8 cellular contexts compared by ENCODE assay signal in genomic region chr10:11035318-11035920, GRCh38. TPM values are rescaled to one million over a fixed set of nuclear protein-coding genes. Genes with fewer than 3 reads are reported as not detected.
DNase-seq lines count a peak whose midpoint lies in the region; ATAC-seq and TF ChIP-seq lines count a peak whose summit lies in the region.

No MANE protein-coding gene starts in this region.

- CTCF ChIA-PET in CD4-positive, alpha-beta memory T cell (lab: Charles Lee; ENCODE audit: partially characterized antibody), result interaction anchor here (0.8 to 2.2 kb wide), 7 partner anchors 9 to 235 kb away, joined by 3 to 6 read pairs (median 3); no protein-coding TSS in a partner anchor
- CTCF ChIA-PET in Caco-2 (lab: Charles Lee), result interaction anchor here (1.1 kb wide), 1 partner anchor 1693 kb away, joined by 6 read pairs; no protein-coding TSS in a partner anchor

- peak; percentile 33 for DNase-seq in NCI-H345 (lab: John Stamatoyannopoulos, UW)
- DNase-seq in NCI-H345 treated with DMSO at 0.1 percent for 48 hours (lab: John Stamatoyannopoulos, UW; ENCODE audit: unreplicated experiment), result no peak
- no peak for DNase-seq in effector memory CD8-positive, alpha-beta T cell
- DNase-seq in islet precursor cell, result peak; percentile 86
- no peak for DNase-seq in CD4-positive, alpha-beta memory T cell
- no peak for DNase-seq in Caco-2

- H3K4me3 Mint-ChIP-seq in effector memory CD8-positive, alpha-beta T cell, result no peak overlapping the region
- H3K4me3 Mint-ChIP-seq in CD4-positive, alpha-beta memory T cell, result no peak overlapping the region
- no peak overlapping the region for H3K4me3 Mint-ChIP-seq in Caco-2 (ENCODE audit: unreplicated experiment)

- no peaks in the 10 kb centered on the region for H3K27me3 ChIP-seq in CD4-positive, alpha-beta memory T cell (ENCODE audit: insufficient read depth, low read length)
- no peaks in the 10 kb centered on the region; the same call in 1 of the 2 replicates for H3K27me3 ChIP-seq in Caco-2 (replicated peaks; ENCODE audit: control insufficient read depth, insufficient read depth, low read length)

- POLR2A ChIA-PET in CD4-positive, alpha-beta memory T cell (lab: Charles Lee; ENCODE audit: partially characterized antibody), result interaction anchor here (0.6 kb wide), 1 partner anchor 35 kb away, joined by 3 read pairs; no protein-coding TSS in a partner anchor
- POLR2A ChIA-PET in Caco-2 (lab: Charles Lee), result no interaction called here

- no peak overlapping the region for H3K4me3 ChIP-seq in CD4-positive, alpha-beta memory T cell (ENCODE audit: low read length in 2 of 2)
- H3K4me3 ChIP-seq in Caco-2 (ENCODE audit: low read depth, low read length), result no peak overlapping the region

- H3K36me3 ChIP-seq in CD4-positive, alpha-beta memory T cell (ENCODE audit: insufficient read depth, low read length), result no peaks in the 10 kb centered on the region
- no peaks in the 10 kb centered on the region for H3K36me3 ChIP-seq in Caco-2 (ENCODE audit: control insufficient read depth, insufficient read depth, low read length)

- intact Hi-C loops in CD4-positive, alpha-beta memory T cell (cut with micrococcal nuclease), result no loop called here
- intact Hi-C loops in Caco-2 (cut with micrococcal nuclease; ENCODE audit: unreplicated experiment), result loop anchor here (5.0 to 10.0 kb wide), 3 partner anchors 171 to 437 kb away; no protein-coding TSS in a partner anchor

- H3K27ac Mint-ChIP-seq in effector memory CD8-positive, alpha-beta T cell, result no peak overlapping the region
- no peak overlapping the region for H3K27ac Mint-ChIP-seq in CD4-positive, alpha-beta memory T cell
- H3K27ac Mint-ChIP-seq in Caco-2 (ENCODE audit: unreplicated experiment), result no peak overlapping the region

- H3K4me1 Mint-ChIP-seq in effector memory CD8-positive, alpha-beta T cell (ENCODE audit: low read depth in 2 of 2), result no peaks in the 10 kb centered on the region
- peaks cover 0 to 3% (median under 1%) of the 10 kb centered on the region in 4 donors for H3K4me1 Mint-ChIP-seq in CD4-positive, alpha-beta memory T cell
- no peaks in the 10 kb centered on the region for H3K4me1 Mint-ChIP-seq in Caco-2 (ENCODE audit: low read depth, unreplicated experiment)

- no peak overlapping the region for H3K27ac ChIP-seq in CD4-positive, alpha-beta memory T cell (ENCODE audit: low read depth, low read length)

- no peaks in the 10 kb centered on the region for H3K36me3 Mint-ChIP-seq in effector memory CD8-positive, alpha-beta T cell (ENCODE audit: insufficient read depth)
- H3K36me3 Mint-ChIP-seq in CD4-positive, alpha-beta memory T cell, result no peaks in the 10 kb centered on the region
- H3K36me3 Mint-ChIP-seq in Caco-2 (ENCODE audit: insufficient read depth, unreplicated experiment), result no peaks in the 10 kb centered on the region

- H3K9me3 Mint-ChIP-seq in effector memory CD8-positive, alpha-beta T cell, result no peaks in the 10 kb centered on the region
- no peaks in the 10 kb centered on the region for H3K9me3 Mint-ChIP-seq in CD4-positive, alpha-beta memory T cell
- H3K9me3 Mint-ChIP-seq in Caco-2 (ENCODE audit: unreplicated experiment), result no peaks in the 10 kb centered on the region

- no TSS peak for BruUV-seq in Caco-2 (replicated peaks; lab: Mats Ljungman, UMichigan)

- peak; percentile 32 for ATAC-seq in effector memory CD8-positive, alpha-beta T cell (replicated peaks)
- ATAC-seq in HG02852 (IDR thresholded peaks at IDR 0.05; ENCODE audit: unreplicated experiment) (no peak), HG03135 (IDR thresholded peaks at IDR 0.05; ENCODE audit: unreplicated experiment) (no peak)

- H3K4me1 ChIP-seq in CD4-positive, alpha-beta memory T cell (ENCODE audit: insufficient read depth, low read length), result no peaks in the 10 kb centered on the region
- no peaks in the 10 kb centered on the region for H3K4me1 ChIP-seq in Caco-2

- no peak for TF ChIP-seq CTCF in Caco-2 (IDR thresholded peaks at IDR 0.05; ENCODE audit: insufficient read depth in 1 of 2, low read depth in 1 of 2, low read length in 1 of 2, severe bottlenecking in 1 of 2, unreplicated experiment in 1 of 2)

- H3K27me3 Mint-ChIP-seq in effector memory CD8-positive, alpha-beta T cell, result peaks cover 37 to 58% of the 10 kb centered on the region in 2 donors
- H3K27me3 Mint-ChIP-seq in CD4-positive, alpha-beta memory T cell, result peaks cover 1 to 26% of the 10 kb centered on the region in 2 donors
- peaks cover 5% of the 10 kb centered on the region for H3K27me3 Mint-ChIP-seq in Caco-2 (ENCODE audit: insufficient read depth, unreplicated experiment)

- no peaks in the 10 kb centered on the region for H3K9me3 ChIP-seq in CD4-positive, alpha-beta memory T cell (ENCODE audit: control insufficient read depth in 1 of 2, low read length in 2 of 2)
- H3K9me3 ChIP-seq in Caco-2, result no peaks in the 10 kb centered on the region

RNA-seq across cellular contexts. Expression of gene CELF2, which starts 17.7 kb away (rescaled TPM):
- total RNA-seq in CD4-positive, alpha-beta memory T cell, result 100 to 1,000 TPM; 173 to 180 TPM
- 100 to 1,000 TPM; 122 to 161 TPM for polyA plus RNA-seq in CD4-positive, alpha-beta memory T cell
- 0.26 and 0.27 TPM in 2 replicates for total RNA-seq in Caco-2 (2022)

Comparison
In these comparisons a context has a peak if more than half of its experiments do, and no peak if none do; other contexts are left out.
1. DNase-seq: peak in NCI-H345 (single experiment) and islet precursor cell (single experiment); none in NCI-H345 treated with DMSO at 0.1 percent for 48 hours (single experiment), effector memory CD8-positive, alpha-beta T cell (0 of 3), CD4-positive, alpha-beta memory T cell (0 of 5) and Caco-2 (0 of 2).
2. RNA of gene CELF2, which starts 17.7 kb away (total RNA-seq): 173 to 180 TPM in CD4-positive, alpha-beta memory T cell; 0.26 to 0.27 TPM in Caco-2; every median in the first group is over 100 times any median in the second.